ENCODE assay signal across 7 cellular contexts in genomic region chr7:27223941-27224590, GRCh38. TPM values are rescaled to one million over a fixed set of nuclear protein-coding genes. Genes with fewer than 3 reads are reported as not detected.
"Had no signal": no experiment of that assay in that cellular context is flagged by ENCODE, and none has a peak within 500 bp of the region (broad histone marks: within the 10 kb centered on the region; RNA-seq: fewer than 3 reads in every experiment).

No MANE protein-coding gene starts in this region.

- FAIRE-seq: GM12878, GM12891, GM12892, GM18507 had no signal

- DNase-seq: GDM1, GF-D8 had no signal

- H3K4me3 ChIP-seq: GM12878 had no signal

- ATAC-seq: GM12878 had no signal

RNA-seq across cellular contexts. Expression of gene EVX1, which starts 18.5 kb away (rescaled TPM):
- total RNA-seq: G401, GM12878 had no signal
- polyA plus RNA-seq: GM12878 had no signal

RNA-seq across cellular contexts. Expression of gene HOXA13, which starts 24.2 kb away (rescaled TPM):
- total RNA-seq: G401, GM12878 had no signal
- polyA plus RNA-seq: GM12878 had no signal

RNA-seq across cellular contexts. Expression of gene HOXA11, which starts 39.0 kb away (rescaled TPM):
- total RNA-seq: GM12878 had no signal
- polyA plus RNA-seq: GM12878 had no signal

RNA-seq across cellular contexts. Expression of gene HOXA10, which starts 49.9 kb away (rescaled TPM):
- total RNA-seq: GM12878 had no signal
- polyA plus RNA-seq: GM12878 had no signal

RNA-seq across cellular contexts. Expression of gene HOXA9, which starts 58.7 kb away (rescaled TPM):
- total RNA-seq: GM12878 had no signal
- polyA plus RNA-seq: GM12878 had no signal
